Comparison of ENCODE assay signal across 23 cellular contexts in genomic region chr19:2729943-2730818, GRCh38. TPM values are rescaled to one million over a fixed set of nuclear protein-coding genes. Genes with fewer than 3 reads are reported as not detected.
"Had no signal": no experiment of that assay in that cellular context is flagged by ENCODE, and none has a peak within 500 bp of the region (broad histone marks: within the 10 kb centered on the region; RNA-seq: fewer than 3 reads in every experiment).

No MANE protein-coding gene starts in this region.

- H3K4me3 ChIP-seq: esophagus squamous epithelium, gastroesophageal sphincter, prostate gland, skin epidermis had no signal

- H3K4me1 Mint-ChIP-seq: neural crest cell had no signal

- H3K9ac ChIP-seq: parathyroid adenoma had no signal

- H3K9me3 ChIP-seq: esophagus squamous epithelium, gastroesophageal sphincter, prostate gland had no signal

- H3K36me3 ChIP-seq: prostate gland had no signal

- H2AFZ ChIP-seq: parathyroid adenoma had no signal

- ATAC-seq: effector memory CD8-positive, alpha-beta T cell; gastroesophageal sphincter; left lobe of liver; naive thymus-derived CD4-positive, alpha-beta T cell; sciatic nerve; stimulated activated naive B cell treated with anti-CD40 and anti-IgM and Interleukin-4, amounts not matched to agents 10 μg/mL and 1 μg/mL and 100 μg/mL, for 72 hours; stimulated activated naive CD8-positive, alpha-beta T cell treated with anti-CD3 and anti-CD28 coated beads, Interleukin-15, amount 100 ng/mL, for 72 hours had no signal

- H3K79me2 ChIP-seq: parathyroid adenoma had no signal

- DNase-seq: effector memory CD8-positive, alpha-beta T cell; esophagus squamous epithelium; foreskin fibroblast; glutamatergic neuron; islet precursor cell; mammary epithelial cell; naive thymus-derived CD4-positive, alpha-beta T cell; nucleus accumbens; stimulated activated CD4-positive, alpha-beta T cell treated with anti-CD3 and anti-CD28 coated beads, Interleukin-2, amount 100 ng/mL, for 24 hours; stimulated activated CD4-positive, alpha-beta T cell treated with anti-CD3 and anti-CD28 coated beads, Interleukin-4, amount 100 ng/mL, for 4 hours; stimulated activated naive B cell treated with anti-CD40 and anti-IgM and Interleukin-4, amounts not matched to agents 10 μg/mL and 1 μg/mL and 100 μg/mL, for 72 hours; stimulated activated naive CD8-positive, alpha-beta T cell treated with anti-CD3 and anti-CD28 coated beads, Interleukin-15, amount 100 ng/mL, for 72 hours; trophoblast cell had no signal

- H3K4me3 Mint-ChIP-seq: dendritic cell treated with granulocyte-macrophage colony-stimulating factor and Interleukin-4, amounts not matched to agents 40 ng/mL and 50 ng/mL, for 4 days; effector memory CD8-positive, alpha-beta T cell; naive thymus-derived CD4-positive, alpha-beta T cell; neural crest cell; stimulated activated naive B cell treated with anti-CD40 and anti-IgM and Interleukin-4, amounts not matched to agents 10 μg/mL and 1 μg/mL and 100 μg/mL, for 72 hours; stimulated activated naive CD8-positive, alpha-beta T cell treated with anti-CD3 and anti-CD28 coated beads, Interleukin-15, amount 100 ng/mL, for 72 hours had no signal

- H3K27ac ChIP-seq: epithelial cell of prostate, esophagus squamous epithelium, gastroesophageal sphincter, parathyroid adenoma, prostate gland, skin epidermis had no signal

- H3K9me3 Mint-ChIP-seq: dendritic cell treated with granulocyte-macrophage colony-stimulating factor and Interleukin-4, amounts not matched to agents 40 ng/mL and 50 ng/mL, for 4 days; effector memory CD8-positive, alpha-beta T cell; naive thymus-derived CD4-positive, alpha-beta T cell; neural crest cell; stimulated activated naive CD8-positive, alpha-beta T cell treated with anti-CD3 and anti-CD28 coated beads, Interleukin-15, amount 100 ng/mL, for 72 hours had no signal

- H3K27ac Mint-ChIP-seq: dendritic cell treated with granulocyte-macrophage colony-stimulating factor and Interleukin-4, amounts not matched to agents 40 ng/mL and 50 ng/mL, for 4 days; effector memory CD8-positive, alpha-beta T cell; naive thymus-derived CD4-positive, alpha-beta T cell; stimulated activated naive B cell treated with anti-CD40 and anti-IgM and Interleukin-4, amounts not matched to agents 10 μg/mL and 1 μg/mL and 100 μg/mL, for 72 hours had no signal

- FAIRE-seq: urothelium cell line had no signal

- H3K4me1 ChIP-seq: gastroesophageal sphincter, prostate gland had no signal

RNA-seq across cellular contexts. Expression of gene DIRAS1, which starts 9.0 kb away (rescaled TPM):
- polyA plus RNA-seq: naive thymus-derived CD4-positive, alpha-beta T cell had no signal
